Comparison of ENCODE assay signal across 1 cellular context in genomic region chr16:70378869-70379493, GRCh38.
TF ChIP-seq lines count a peak whose summit lies in the region.

No MANE protein-coding gene starts in this region.

TF ChIP-seq in HEK293T, 16 proteins besides CTCF, POLR2A, EP300 and RAD21:
- TF ChIP-seq ZNF384 (IDR thresholded peaks at IDR 0.05) (no peak), PKNOX1 (IDR thresholded peaks at IDR 0.05) (no peak), ELF4 (IDR thresholded peaks at IDR 0.05) (no peak), ARNT (IDR thresholded peaks at IDR 0.05) (no peak), CTBP1 (IDR thresholded peaks at IDR 0.05; ENCODE audit: borderline replicate concordance) (no peak), BHLHE40 (IDR thresholded peaks at IDR 0.05; ENCODE audit: borderline replicate concordance) (no peak), FOXA1 (IDR thresholded peaks at IDR 0.05) (no peak), FOXM1 (IDR thresholded peaks at IDR 0.05; ENCODE audit: borderline replicate concordance) (no peak), L3MBTL2 (conservative IDR thresholded peaks at IDR 0.05) (no peak), TARDBP (IDR thresholded peaks at IDR 0.05) (no peak), LEF1 (IDR thresholded peaks at IDR 0.05; ENCODE audit: borderline replicate concordance) (no peak), HDGF (IDR thresholded peaks at IDR 0.05; ENCODE audit: borderline replicate concordance) (no peak), NFRKB (IDR thresholded peaks at IDR 0.05) (no peak), SP1 (IDR thresholded peaks at IDR 0.05) (no peak), FOXK2 (IDR thresholded peaks at IDR 0.05) (no peak), SUZ12 (IDR thresholded peaks at IDR 0.05) (no peak)
